1 cellular context compared by ENCODE assay signal in genomic region chr1:228088586-228089498, GRCh38.
A peak's percentile ranks its signal among the peaks of the same experiment; 100 is the strongest.
TF ChIP-seq lines count a peak whose summit lies in the region.

No MANE protein-coding gene starts in this region.

TF ChIP-seq in IMR-90, 13 proteins besides CTCF, POLR2A, EP300 and RAD21:
- no peak for TF ChIP-seq RCOR1 (IDR thresholded peaks at IDR 0.05; ENCODE audit: insufficient replicate concordance, low read length)
- peak; percentile 76 for TF ChIP-seq CEBPB (IDR thresholded peaks at IDR 0.05; ENCODE audit: low read depth, low read length)
